15 cellular contexts compared by ENCODE assay signal in the genomic region with DNA sequence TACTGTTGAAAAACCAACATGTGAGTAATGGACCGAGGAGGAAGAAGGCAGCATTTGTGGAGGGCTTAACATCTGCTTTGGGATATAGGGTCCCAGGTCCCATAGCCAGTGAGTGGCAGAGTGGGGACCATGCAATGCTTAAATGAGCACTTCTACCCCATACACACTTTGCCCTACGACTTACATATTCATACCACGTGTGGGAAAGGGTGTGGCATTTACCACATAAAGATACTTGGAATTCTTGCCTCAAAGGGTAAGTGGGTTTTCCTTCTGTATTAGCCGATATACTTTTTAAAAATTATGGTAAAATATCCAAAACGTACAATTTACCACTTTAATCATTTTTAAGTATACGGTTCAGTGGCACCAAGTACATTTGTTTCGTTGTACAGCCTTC.
DNase-seq lines count a peak whose midpoint lies in the region; ATAC-seq, FAIRE-seq and TF ChIP-seq lines count a peak whose summit lies in the region.
"Had no signal": no experiment of that assay in that cellular context is flagged by ENCODE, and none has a peak within 500 bp of the region (broad histone marks: within the 10 kb centered on the region; RNA-seq: fewer than 3 reads in every experiment).

No MANE protein-coding gene starts in this region.

- peaks cover 2 to 11% of the 10 kb centered on the region in 2 experiments; a peak in 3 of 4 replicates for H3K4me1 ChIP-seq in SK-N-SH (ENCODE audit: control insufficient read depth in 1 of 2, insufficient read depth in 2 of 2, low read depth in 1 of 2, low read length in 1 of 2)
- peaks cover 37% of the 10 kb centered on the region for H3K4me1 ChIP-seq in keratinocyte (ENCODE audit: control insufficient read depth, extremely low read depth, insufficient read depth, low read length)
- peaks cover 22% of the 10 kb centered on the region for H3K4me1 ChIP-seq in suprapubic skin

- POLR2A ChIA-PET in SK-N-SH (lab: Yijun Ruan, JAX): no interaction called here

- no peaks in the 10 kb centered on the region for H4K20me1 ChIP-seq in SK-N-SH (ENCODE audit: insufficient read depth)
- no peaks in the 10 kb centered on the region for H4K20me1 ChIP-seq in keratinocyte (ENCODE audit: control insufficient read depth, extremely low read depth, insufficient read depth, low read length)

- H3K27ac ChIP-seq in SK-N-SH (ENCODE audit: low read depth in 2 of 2, low read length in 1 of 2): peak overlapping the region; percentile 39 to 63; a peak in 2 of 4 replicates
- H3K27ac ChIP-seq in keratinocyte (ENCODE audit: control insufficient read depth, insufficient read depth, low read length): peak overlapping the region; percentile 86
- peak overlapping the region; percentile 58 for H3K27ac ChIP-seq in suprapubic skin
- H3K27ac ChIP-seq: 22Rv1, VCaP had no signal

- peaks cover 24% of the 10 kb centered on the region for H3F3A ChIP-seq in SK-N-SH (replicated peaks; ENCODE audit: insufficient read depth)

- H3K9me2 ChIP-seq in SK-N-SH: no peaks in the 10 kb centered on the region

- 0 out of 2 replicates have a peak overlapping the region, but pooled peaks have one; percentile 9 for H3K4me2 ChIP-seq in SK-N-SH
- H3K4me2 ChIP-seq in keratinocyte (ENCODE audit: control insufficient read depth, extremely low read depth, insufficient read depth, low read depth, low read length): peak overlapping the region; percentile 52

- no peak overlapping the region for H2AFZ ChIP-seq in SK-N-SH (ENCODE audit: low read depth)
- H2AFZ ChIP-seq in keratinocyte (ENCODE audit: control insufficient read depth, low read length): peak overlapping the region; percentile 78

- no peak for TF ChIP-seq RAD21 in SK-N-SH (IDR thresholded peaks at IDR 0.05; ENCODE audit: low read length)

- peaks cover 68% of the 10 kb centered on the region for H3K36me3 Mint-ChIP-seq in activated naive CD8-positive, alpha-beta T cell treated with anti-CD3 and anti-CD28 coated beads for 36 hours

- H3K4me3 Mint-ChIP-seq in activated naive CD8-positive, alpha-beta T cell treated with anti-CD3 and anti-CD28 coated beads for 36 hours: no peak overlapping the region
- H3K4me3 Mint-ChIP-seq: memory B cell had no signal

- H3K4me1 Mint-ChIP-seq in activated naive CD8-positive, alpha-beta T cell treated with anti-CD3 and anti-CD28 coated beads for 36 hours: peaks cover 97% of the 10 kb centered on the region

- ATAC-seq in SK-N-SH treated with all-trans-retinoic acid at 6 μM for 48 hours: no peak
- no peak for ATAC-seq in GM19351 (IDR thresholded peaks at IDR 0.05; ENCODE audit: unreplicated experiment)
- ATAC-seq in GM21367 (IDR thresholded peaks at IDR 0.05; ENCODE audit: unreplicated experiment): no peak
- no peak for ATAC-seq in GM21576 (IDR thresholded peaks at IDR 0.05; ENCODE audit: unreplicated experiment)

- no peak for TF ChIP-seq POLR2A in suprapubic skin (IDR thresholded peaks at IDR 0.05)

- H3K27me3 Mint-ChIP-seq in activated naive CD8-positive, alpha-beta T cell treated with anti-CD3 and anti-CD28 coated beads for 36 hours: no peaks in the 10 kb centered on the region
- H3K27me3 Mint-ChIP-seq: memory B cell had no signal

- H3K27me3 ChIP-seq in SK-N-SH (ENCODE audit: insufficient read depth) (no peaks in the 10 kb centered on the region), keratinocyte (ENCODE audit: control insufficient read depth, extremely low read depth, insufficient read depth, low read length) (no peaks in the 10 kb centered on the region), suprapubic skin (no peaks in the 10 kb centered on the region)

- H3K9me3 ChIP-seq in SK-N-SH (no peaks in the 10 kb centered on the region), keratinocyte (ENCODE audit: control insufficient read depth, low read depth, low read length) (peaks cover 2% of the 10 kb centered on the region), suprapubic skin (no peaks in the 10 kb centered on the region)

- dilution Hi-C loops in keratinocyte (cut with MboI; ENCODE audit: extremely low pct_ligation_motif_present, low sequenced_read_pairs): no loop called here

- no peak for DNase-seq in SK-N-SH
- DNase-seq in activated naive CD8-positive, alpha-beta T cell treated with anti-CD3 and anti-CD28 coated beads for 36 hours: no peak
- DNase-seq in keratinocyte (ENCODE audit: low read depth, low spot score): no peak
- no peak for DNase-seq in suprapubic skin (ENCODE audit: low spot score in 2 of 2)
- DNase-seq: NCI-H1417 treated with DMSO at 0.1 percent for 48 hours, NCI-H524, RPMI8226 had no signal

- TF ChIP-seq EP300 in SK-N-SH (IDR thresholded peaks at IDR 0.05; ENCODE audit: borderline replicate concordance in 1 of 2, low read depth in 1 of 2, low read length in 1 of 2) (no peak), suprapubic skin (IDR thresholded peaks at IDR 0.05) (no peak)

- H3K9ac ChIP-seq in SK-N-SH (no peak overlapping the region), keratinocyte (ENCODE audit: control insufficient read depth, extremely low read depth, insufficient read depth, low read length) (peak overlapping the region; percentile 49)

- H3K9me1 ChIP-seq in keratinocyte (ENCODE audit: control insufficient read depth, extremely low read depth, insufficient read depth, low read length): no peaks in the 10 kb centered on the region

- H3K27ac Mint-ChIP-seq in activated naive CD8-positive, alpha-beta T cell treated with anti-CD3 and anti-CD28 coated beads for 36 hours: peak overlapping the region; percentile 90

- peak; percentile 80 for FAIRE-seq in keratinocyte (lab: Jason Lieb, UNC)
- FAIRE-seq: endometrium had no signal

- H3K9me3 Mint-ChIP-seq in activated naive CD8-positive, alpha-beta T cell treated with anti-CD3 and anti-CD28 coated beads for 36 hours: peaks cover 12% of the 10 kb centered on the region
- H3K9me3 Mint-ChIP-seq: memory B cell had no signal

- H3K79me2 ChIP-seq in SK-N-SH (ENCODE audit: insufficient read depth) (no peaks in the 10 kb centered on the region), keratinocyte (ENCODE audit: control insufficient read depth, insufficient read depth, low read length) (no peaks in the 10 kb centered on the region)

- H3K36me3 ChIP-seq in SK-N-SH (replicated peaks in 1 of 2; ENCODE audit: control insufficient read depth in 1 of 2, insufficient read depth in 2 of 2, low read length in 1 of 2) (no peaks in the 10 kb centered on the region), keratinocyte (ENCODE audit: control insufficient read depth in 2 of 2, extremely low read depth in 1 of 2, insufficient read depth in 2 of 2, low read length in 2 of 2) (no peaks in the 10 kb centered on the region), suprapubic skin (no peaks in the 10 kb centered on the region)

- CTCF ChIA-PET in SK-N-SH (lab: Yijun Ruan, JAX): interaction anchor here (1.1 to 1.7 kb wide), 4 partner anchors 64 to 296 kb away, joined by 3 to 5 read pairs (median 4); no protein-coding TSS in a partner anchor

- H3K4me3 ChIP-seq in SK-N-SH (ENCODE audit: low read depth in 2 of 2, low read length in 1 of 2) (no peak overlapping the region), keratinocyte (ENCODE audit: control insufficient read depth in 2 of 3, extremely low read depth in 1 of 3, insufficient read depth in 2 of 3, low read depth in 1 of 3, low read length in 3 of 3) (no peak overlapping the region), suprapubic skin (no peak overlapping the region)

- 73% methylated on average over 7 of the region's 7 CpGs for WGBS in SK-N-SH (ENCODE audit: low lambda C conversion rate)
- 45% methylated on average over 7 of the region's 7 CpGs for WGBS in suprapubic skin

- TF ChIP-seq CTCF in SK-N-SH (IDR thresholded peaks at IDR 0.05) (no peak), keratinocyte (optimal IDR thresholded peaks at IDR 0.05 in 1 of 3, IDR thresholded peaks at IDR 0.05 in 1 of 3, conservative IDR thresholded peaks at IDR 0.05 in 1 of 3; ENCODE audit: extremely low read depth in 1 of 3, insufficient read depth in 2 of 3, low read length in 3 of 3) (no peak), suprapubic skin (IDR thresholded peaks at IDR 0.05) (no peak)

TF ChIP-seq in SK-N-SH, 30 proteins besides CTCF, POLR2A, EP300 and RAD21 (continues in another document):
- TF ChIP-seq FOXJ3 (CRISPR knock-in tag; IDR thresholded peaks at IDR 0.05): no peak
- TF ChIP-seq RXRA (IDR thresholded peaks at IDR 0.05; ENCODE audit: borderline replicate concordance, low read depth): no peak

TF ChIP-seq in SK-N-SH treated with all-trans-retinoic acid at 6 μM for 48 hours, 23 proteins besides CTCF, POLR2A, EP300 and RAD21 (continues in another document):
- TF ChIP-seq SNAI2 (CRISPR knock-in tag; IDR thresholded peaks at IDR 0.05): no peak
- no peak for TF ChIP-seq ISL1 (CRISPR knock-in tag; IDR thresholded peaks at IDR 0.05)
- TF ChIP-seq TCF4 (CRISPR knock-in tag; IDR thresholded peaks at IDR 0.05; ENCODE audit: borderline replicate concordance): no peak
- TF ChIP-seq, protein P1, sequence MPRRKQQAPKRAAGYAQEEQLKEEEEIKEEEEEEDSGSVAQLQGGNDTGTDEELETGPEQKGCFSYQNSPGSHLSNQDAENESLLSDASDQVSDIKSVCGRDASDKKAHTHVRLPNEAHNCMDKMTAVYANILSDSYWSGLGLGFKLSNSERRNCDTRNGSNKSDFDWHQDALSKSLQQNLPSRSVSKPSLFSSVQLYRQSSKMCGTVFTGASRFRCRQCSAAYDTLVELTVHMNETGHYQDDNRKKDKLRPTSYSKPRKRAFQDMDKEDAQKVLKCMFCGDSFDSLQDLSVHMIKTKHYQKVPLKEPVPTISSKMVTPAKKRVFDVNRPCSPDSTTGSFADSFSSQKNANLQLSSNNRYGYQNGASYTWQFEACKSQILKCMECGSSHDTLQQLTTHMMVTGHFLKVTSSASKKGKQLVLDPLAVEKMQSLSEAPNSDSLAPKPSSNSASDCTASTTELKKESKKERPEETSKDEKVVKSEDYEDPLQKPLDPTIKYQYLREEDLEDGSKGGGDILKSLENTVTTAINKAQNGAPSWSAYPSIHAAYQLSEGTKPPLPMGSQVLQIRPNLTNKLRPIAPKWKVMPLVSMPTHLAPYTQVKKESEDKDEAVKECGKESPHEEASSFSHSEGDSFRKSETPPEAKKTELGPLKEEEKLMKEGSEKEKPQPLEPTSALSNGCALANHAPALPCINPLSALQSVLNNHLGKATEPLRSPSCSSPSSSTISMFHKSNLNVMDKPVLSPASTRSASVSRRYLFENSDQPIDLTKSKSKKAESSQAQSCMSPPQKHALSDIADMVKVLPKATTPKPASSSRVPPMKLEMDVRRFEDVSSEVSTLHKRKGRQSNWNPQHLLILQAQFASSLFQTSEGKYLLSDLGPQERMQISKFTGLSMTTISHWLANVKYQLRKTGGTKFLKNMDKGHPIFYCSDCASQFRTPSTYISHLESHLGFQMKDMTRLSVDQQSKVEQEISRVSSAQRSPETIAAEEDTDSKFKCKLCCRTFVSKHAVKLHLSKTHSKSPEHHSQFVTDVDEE (CRISPR knock-in tag; IDR thresholded peaks at IDR 0.05): no peak
- TF ChIP-seq BACH2 (CRISPR knock-in tag; IDR thresholded peaks at IDR 0.05; ENCODE audit: borderline replicate concordance): no peak
